8 cellular contexts compared by ENCODE assay signal in the genomic region with DNA sequence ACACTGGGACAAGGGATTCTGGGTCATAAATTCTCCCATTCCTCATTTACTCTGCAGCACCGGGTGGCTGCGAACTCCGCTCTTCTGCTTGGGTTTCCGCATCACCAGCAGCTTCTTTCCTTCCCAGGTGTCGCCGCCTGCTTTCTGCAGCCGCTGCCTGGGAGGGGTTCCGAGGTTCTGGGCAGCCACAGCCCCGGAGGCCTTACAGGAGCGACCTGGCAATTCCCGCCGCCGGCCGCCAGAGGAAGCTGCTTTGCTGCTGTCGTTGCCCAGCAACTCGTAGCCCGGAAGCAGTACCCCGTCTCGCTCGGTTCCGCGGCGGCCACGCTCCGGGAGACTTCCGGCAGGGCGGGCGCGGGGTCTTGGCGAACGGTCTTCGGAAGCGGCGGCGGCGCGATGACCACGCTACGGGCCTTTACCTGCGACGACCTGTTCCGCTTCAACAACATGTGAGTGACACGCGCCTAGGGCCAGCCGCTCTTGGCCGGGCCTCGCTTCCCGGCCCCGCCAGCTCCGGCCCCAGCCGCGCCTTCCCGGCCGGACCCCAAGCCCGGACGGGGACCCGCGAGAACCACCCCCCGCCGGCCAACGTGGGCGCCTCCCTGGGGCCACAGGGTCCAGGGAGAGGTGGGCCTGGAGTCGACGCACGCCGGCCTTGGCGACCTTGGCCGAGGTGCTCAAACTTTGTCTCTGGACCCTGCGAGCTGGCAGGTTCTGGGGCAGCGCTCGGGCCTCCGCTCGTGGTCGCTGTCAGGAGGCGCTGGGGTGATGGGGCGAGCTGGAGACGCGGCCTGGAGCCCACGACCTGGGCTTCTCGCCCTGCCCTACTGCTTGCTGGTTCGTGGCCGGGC. TPM values are rescaled to one million over a fixed set of nuclear protein-coding genes. Genes with fewer than 3 reads are reported as not detected.
DNase-seq lines count a peak whose midpoint lies in the region; ATAC-seq and TF ChIP-seq lines count a peak whose summit lies in the region.

A gene with protein sequence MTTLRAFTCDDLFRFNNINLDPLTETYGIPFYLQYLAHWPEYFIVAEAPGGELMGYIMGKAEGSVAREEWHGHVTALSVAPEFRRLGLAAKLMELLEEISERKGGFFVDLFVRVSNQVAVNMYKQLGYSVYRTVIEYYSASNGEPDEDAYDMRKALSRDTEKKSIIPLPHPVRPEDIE (plus strand): TSS at position 362 of the 851 bp plus-strand sequence. CDS start 35 bp downstream, at position 397.

- peak within 1 kb of the TSS; percentile 83 for H2AFZ ChIP-seq in OCI-LY7 (ENCODE audit: low read length)

- CTCF ChIA-PET in OCI-LY7 (lab: Charles Lee; ENCODE audit: unreplicated experiment) = no interaction called here

- peak within 1 kb of the TSS; percentile 60; the same call in 1 of the 2 replicates for H3K27ac ChIP-seq in HUES6 (ENCODE audit: low read depth, low read length)
- peak within 1 kb of the TSS; percentile 51 for H3K27ac ChIP-seq in OCI-LY7 (ENCODE audit: low read depth, low read length, poor library complexity, severe bottlenecking)

- no peaks in the 10 kb centered on the region for H3K27me3 ChIP-seq in HUES6 (ENCODE audit: control insufficient read depth, insufficient read depth, low read length)

- H3K4me3 ChIP-seq in HUES6 (ENCODE audit: low read depth, low read length) = peak within 1 kb of the TSS; percentile 69
- H3K4me3 ChIP-seq in OCI-LY7 (ENCODE audit: low read depth, low read length, poor library complexity, severe bottlenecking) = peak within 1 kb of the TSS; percentile 96
- peak within 1 kb of the TSS; percentile 81 for H3K4me3 ChIP-seq in epithelial cell of esophagus (ENCODE audit: low read length)
- peak within 1 kb of the TSS; percentile 98 for H3K4me3 ChIP-seq in mucosa of descending colon

- H3K4me2 ChIP-seq in OCI-LY7 (ENCODE audit: low read length) = peak within 1 kb of the TSS; percentile 91

- POLR2A ChIA-PET in OCI-LY7 (lab: Charles Lee) = interaction anchor here (0.8 to 3.9 kb wide), 6 partner anchors 9 to 35 kb away, joined by 3 to 23 read pairs (median 4); partner anchors contain the start of genes CFAP61 and CRNKL1

- no peaks in the 10 kb centered on the region for H3K9me2 ChIP-seq in OCI-LY7 (ENCODE audit: insufficient read depth, low read length)

- H3K36me3 ChIP-seq in HUES6 (ENCODE audit: control insufficient read depth, insufficient read depth, low read length) (no peaks in the 10 kb centered on the region), OCI-LY7 (ENCODE audit: insufficient read depth, low read length) (peaks cover 33% of the 10 kb centered on the region), mucosa of descending colon (ENCODE audit: low read depth) (no peaks in the 10 kb centered on the region)

- H3K79me2 ChIP-seq in OCI-LY7 (ENCODE audit: insufficient read depth, low read depth, low read length) = peaks cover 47% of the 10 kb centered on the region

- DNase-seq in DMS 273 treated with DMSO at 0.1 percent for 48 hours (lab: John Stamatoyannopoulos, UW) (peak; percentile 85), OCI-LY7 (ENCODE audit: low spot score) (peak; percentile 92), activated T-cell treated with anti-CD3 and anti-CD28 coated beads for 24 hours (ENCODE audit: low read depth) (peak; percentile 88), epithelial cell of esophagus (ENCODE audit: low read depth) (peak; percentile 95), mucosa of descending colon (peak; percentile 93 to 96 (median 95))
- peak; percentile 89 for DNase-seq in stimulated activated CD8-positive, alpha-beta memory T cell treated with anti-CD3 and anti-CD28 coated beads, Interleukin-4, amount 100 ng/mL, for 24 hours (ENCODE audit: low read depth)

- H3K4me1 ChIP-seq in HUES6 (ENCODE audit: control insufficient read depth, insufficient read depth, low read length) (peaks cover 6% of the 10 kb centered on the region; the same call in 1 of the 2 replicates), OCI-LY7 (ENCODE audit: insufficient read depth, low read length, poor library complexity, severe bottlenecking) (peaks cover 33% of the 10 kb centered on the region), mucosa of descending colon (ENCODE audit: low read depth) (peaks cover 20% of the 10 kb centered on the region)

- intact Hi-C loops in OCI-LY7 (cut with micrococcal nuclease; ENCODE audit: unreplicated experiment) = loop anchor here (1.0 kb wide), 1 partner anchor 35 kb away; the partner anchor contains the start of genes CFAP61 and CRNKL1
- intact Hi-C loops in mucosa of descending colon (cut with DNase I, micrococcal nuclease) = no loop called here

- H3K9ac ChIP-seq in HUES6 (ENCODE audit: low read length) = peak within 1 kb of the TSS; percentile 83

- TF ChIP-seq CTCF in OCI-LY7 (conservative IDR thresholded peaks at IDR 0.05; ENCODE audit: low read length) (peak; percentile 65), epithelial cell of esophagus (IDR thresholded peaks at IDR 0.05; ENCODE audit: insufficient read depth, low read depth, low read length, missing control alignments) (peak; percentile 77), mucosa of descending colon (IDR thresholded peaks at IDR 0.05) (peak; percentile 86)

- peak; percentile 99 for ATAC-seq in GM21423 (IDR thresholded peaks at IDR 0.05; ENCODE audit: unreplicated experiment)
- ATAC-seq in mucosa of descending colon = peak; percentile 99

- BruUV-seq in OCI-LY7 (replicated peaks; lab: Mats Ljungman, UMichigan) = no TSS peak

- H4K20me1 ChIP-seq in OCI-LY7 (ENCODE audit: insufficient read depth, low read length) = peaks cover 11% of the 10 kb centered on the region; the same call in 1 of the 2 replicates

- H3K9me3 ChIP-seq in HUES6 (ENCODE audit: control insufficient read depth, insufficient read depth, low read depth, low read length) (no peaks in the 10 kb centered on the region), OCI-LY7 (ENCODE audit: low read length) (no peaks in the 10 kb centered on the region), mucosa of descending colon (no peaks in the 10 kb centered on the region)

RNA-seq across cellular contexts. Expression of the gene that starts here (rescaled TPM):
- total RNA-seq in OCI-LY7 (2014; rRNA removed; shearing (Covaris generic)) = 37.5 and 44.6 TPM in 2 replicates
- total RNA-seq in OCI-LY7 (2022) (59.9 and 62.4 TPM in 2 replicates), mucosa of descending colon (10 to 100 TPM; 38.7 to 46.6 (median 42.3) TPM)

Comparison
In these comparisons a context has a peak if more than half of its experiments do, and no peak if none do; other contexts are left out.
1. Peak in every context shown above with its lines: DNase-seq, ATAC-seq, H3K4me3 ChIP-seq and H3K27ac ChIP-seq.